ENCODE assay signal across 13 cellular contexts in the genomic region with DNA sequence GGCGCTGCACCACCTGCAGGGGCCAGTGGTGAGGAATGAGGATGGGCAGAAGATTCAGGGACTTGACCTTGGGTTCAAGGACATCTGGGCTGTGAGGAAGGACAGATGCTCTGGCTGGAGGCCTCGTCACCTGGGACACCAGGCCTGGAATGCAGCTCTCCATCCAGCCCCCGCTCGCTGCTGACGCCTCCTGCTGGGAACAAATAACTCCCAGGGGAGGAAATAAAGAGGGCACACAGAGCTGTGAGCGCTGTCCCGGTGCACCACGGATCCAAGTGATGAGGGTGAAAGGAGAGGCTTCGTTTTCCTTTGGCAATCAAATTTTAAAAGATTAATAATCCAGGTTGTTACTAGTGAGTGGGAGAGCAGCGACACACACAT.
"Had no signal": no experiment of that assay in that cellular context is flagged by ENCODE, and none has a peak within 500 bp of the region (broad histone marks: within the 10 kb centered on the region; RNA-seq: fewer than 3 reads in every experiment).

No MANE protein-coding gene starts in this region.

- ATAC-seq: heart right ventricle; left lobe of liver; stimulated activated memory B cell treated with anti-CD40 and anti-IgM and Interleukin-4, amounts not matched to agents 10 μg/mL and 1 μg/mL and 100 μg/mL, for 72 hours had no signal

- H3K27ac ChIP-seq: ascending aorta, heart right ventricle, tibial artery had no signal

- H3K36me3 Mint-ChIP-seq: naive thymus-derived CD8-positive, alpha-beta T cell; stimulated activated memory B cell treated with anti-CD40 and anti-IgM and Interleukin-4, amounts not matched to agents 10 μg/mL and 1 μg/mL and 100 μg/mL, for 72 hours had no signal

- H3K4me3 Mint-ChIP-seq: naive thymus-derived CD8-positive, alpha-beta T cell; stimulated activated memory B cell treated with anti-CD40 and anti-IgM and Interleukin-4, amounts not matched to agents 10 μg/mL and 1 μg/mL and 100 μg/mL, for 72 hours had no signal

- H3K4me1 Mint-ChIP-seq: stimulated activated memory B cell treated with anti-CD40 and anti-IgM and Interleukin-4, amounts not matched to agents 10 μg/mL and 1 μg/mL and 100 μg/mL, for 72 hours had no signal

- H3K27ac Mint-ChIP-seq: stimulated activated memory B cell treated with anti-CD40 and anti-IgM and Interleukin-4, amounts not matched to agents 10 μg/mL and 1 μg/mL and 100 μg/mL, for 72 hours had no signal

- H3K4me3 ChIP-seq: ascending aorta, heart right ventricle, tibial artery had no signal

- H3K27me3 ChIP-seq: ascending aorta, tibial artery had no signal

- H3K36me3 ChIP-seq: ascending aorta, heart right ventricle, tibial artery had no signal

- H3K9me3 ChIP-seq: ascending aorta, heart right ventricle, tibial artery had no signal

- H3K4me1 ChIP-seq: ascending aorta, heart right ventricle, tibial artery had no signal

- DNase-seq: activated CD4-positive, CD25-positive, alpha-beta regulatory T cell treated with anti-CD3 and anti-CD28 coated beads, Interleukin-2, amount 50 U/mL, for 72 hours; activated naive CD4-positive, alpha-beta T cell treated with Interleukin-2 at 50 U/mL for 16 hours; activated T-cell treated with anti-CD3 and anti-CD28 coated beads for 4 hours; heart right ventricle; nucleus accumbens; tibial artery had no signal

- H3K9me3 Mint-ChIP-seq: naive thymus-derived CD8-positive, alpha-beta T cell; stimulated activated memory B cell treated with anti-CD40 and anti-IgM and Interleukin-4, amounts not matched to agents 10 μg/mL and 1 μg/mL and 100 μg/mL, for 72 hours had no signal

- FAIRE-seq: frontal cortex, keratinocyte, urothelium cell line had no signal
